In genomic region chr11:94494200-94494545, GRCh38 we compare ENCODE assay signal across 6 cellular contexts. TPM values are rescaled to one million over a fixed set of nuclear protein-coding genes. Genes with fewer than 3 reads are reported as not detected.
A peak's percentile ranks its signal among the peaks of the same experiment; 100 is the strongest.
DNase-seq lines count a peak whose midpoint lies in the region; ATAC-seq and TF ChIP-seq lines count a peak whose summit lies in the region.

No MANE protein-coding gene starts in this region.

- H3K4me3 ChIP-seq in Karpas-422 (ENCODE audit: low read length) = peak overlapping the region; percentile 78
- H3K4me3 ChIP-seq in esophagus squamous epithelium = peak overlapping the region; percentile 85 to 89 (median 86)

- peak; percentile 71 for ATAC-seq in stimulated activated naive CD8-positive, alpha-beta T cell treated with anti-CD3 and anti-CD28 coated beads, Interleukin-15, Interleukin-2, amounts not matched to agents 100 U/mL and 50 U/mL, for 24 hours

- no peaks in the 10 kb centered on the region for H3K9me2 ChIP-seq in Karpas-422 (replicated peaks; ENCODE audit: insufficient read depth, low read length)

- peaks cover 54% of the 10 kb centered on the region for H3K36me3 ChIP-seq in Karpas-422 (ENCODE audit: insufficient read depth, low read length)
- peaks cover 0 to 44% (median 12%) of the 10 kb centered on the region in 3 donors for H3K36me3 ChIP-seq in esophagus squamous epithelium

- H3K9me3 ChIP-seq in Karpas-422 (ENCODE audit: low read length) (no peaks in the 10 kb centered on the region), esophagus squamous epithelium (no peaks in the 10 kb centered on the region)

- H3K27ac ChIP-seq in Karpas-422 (ENCODE audit: low read length) = no peak overlapping the region
- peak overlapping the region; percentile 85 to 91 (median 88) for H3K27ac ChIP-seq in esophagus squamous epithelium

- H3K4me1 ChIP-seq in Karpas-422 (ENCODE audit: low read length) = peaks cover 30% of the 10 kb centered on the region
- peaks cover 0 to 34% (median 19%) of the 10 kb centered on the region in 3 donors for H3K4me1 ChIP-seq in esophagus squamous epithelium

- H3K79me2 ChIP-seq in Karpas-422 (ENCODE audit: low read length) = peaks cover 73% of the 10 kb centered on the region

- TF ChIP-seq POLR2A in esophagus squamous epithelium (IDR thresholded peaks at IDR 0.05) = no peak

- peak overlapping the region; percentile 83 for H3K9ac ChIP-seq in Karpas-422 (ENCODE audit: low read length)

- DNase-seq in NCI-H510A treated with DMSO at 0.1 percent for 48 hours (lab: John Stamatoyannopoulos, UW) (peak; percentile 22), NCI-H510A (lab: John Stamatoyannopoulos, UW) (no peak), Karpas-422 (no peak), esophagus squamous epithelium (lab: John Stamatoyannopoulos, UW) (no peak)
- no peak for DNase-seq in stimulated activated naive CD8-positive, alpha-beta T cell treated with anti-CD3 and anti-CD28 coated beads, Interleukin-15, Interleukin-2, amounts not matched to agents 100 U/mL and 50 U/mL, for 24 hours
- no peak for DNase-seq in activated CD8-positive, alpha-beta memory T cell treated with anti-CD3 and anti-CD28 coated beads, Interleukin-2, amount 50 U/mL, for 4 hours

- intact Hi-C loops in esophagus squamous epithelium (cut with DNase I) = no loop called here

- H3K4me2 ChIP-seq in Karpas-422 (ENCODE audit: low read depth, low read length, poor library complexity, severe bottlenecking) = peak overlapping the region; percentile 92

- no peaks in the 10 kb centered on the region for H3K27me3 ChIP-seq in Karpas-422 (ENCODE audit: low read length)
- H3K27me3 ChIP-seq in esophagus squamous epithelium = no peaks in the 10 kb centered on the region

- H4K20me1 ChIP-seq in Karpas-422 (ENCODE audit: insufficient read depth, low read depth, low read length) = peaks cover 11% of the 10 kb centered on the region

- whole genome bisulfite sequencing in esophagus squamous epithelium, 2 donors = 1 to 6% methylated on average over 3 to 8 of the region's 10 CpGs

- no peak for TF ChIP-seq CTCF in esophagus squamous epithelium (IDR thresholded peaks at IDR 0.05)

- H2AFZ ChIP-seq in Karpas-422 (ENCODE audit: low read length) = peak overlapping the region; percentile 66

RNA-seq across cellular contexts. Expression of gene ANKRD49, which starts 0.4 kb away (rescaled TPM):
- total RNA-seq in Karpas-422 (2014; rRNA removed; shearing (Covaris generic); ENCODE audit: low replicate concordance) = 60.8 and 112 TPM in 2 replicates
- total RNA-seq in esophagus squamous epithelium = 10 to 100 TPM in 3 of 4 donors, 1 to 10 TPM in 1; 6.0 to 19.3 (median 11.4) TPM

RNA-seq across cellular contexts. Expression of gene MRE11, which starts 0.5 kb away (rescaled TPM):
- total RNA-seq in Karpas-422 (2014; rRNA removed; shearing (Covaris generic); ENCODE audit: low replicate concordance) = 64.5 and 115 TPM in 2 replicates
- 10 to 100 TPM in 2 of 4 donors, 1 to 10 TPM in 2; 9.0 to 18.3 (median 12.1) TPM for total RNA-seq in esophagus squamous epithelium

RNA-seq across cellular contexts. Expression of gene C11orf97, which starts 18.1 kb away (rescaled TPM):
- not detected in 2 replicates for total RNA-seq in Karpas-422 (2014; rRNA removed; shearing (Covaris generic); ENCODE audit: low replicate concordance)
- total RNA-seq in esophagus squamous epithelium = not detected

RNA-seq across cellular contexts. Expression of gene FUT4, which starts 49.5 kb away (rescaled TPM):
- 0.34 and 0.90 TPM in 2 replicates for total RNA-seq in Karpas-422 (2014; rRNA removed; shearing (Covaris generic); ENCODE audit: low replicate concordance)
- 1 to 10 TPM; 1.4 to 6.1 (median 1.8) TPM for total RNA-seq in esophagus squamous epithelium
